10 cellular contexts compared by ENCODE assay signal in genomic region chr1:8472668-8473067, GRCh38.
DNase-seq lines count a peak whose midpoint lies in the region; ATAC-seq and TF ChIP-seq lines count a peak whose summit lies in the region.
"Had no signal": no experiment of that assay in that cellular context is flagged by ENCODE, and none has a peak within 500 bp of the region (broad histone marks: within the 10 kb centered on the region; RNA-seq: fewer than 3 reads in every experiment).

No MANE protein-coding gene starts in this region.

- H3K4me1 ChIP-seq in breast epithelium: no peaks in the 10 kb centered on the region

- H3K27me3 ChIP-seq in breast epithelium: no peaks in the 10 kb centered on the region
- H3K27me3 ChIP-seq: BLaER1 treated with 17β-estradiol and CSF1 and Interleukin-3, amounts not matched to agents 10 nM and 100 nM had no signal

- peaks cover 11% of the 10 kb centered on the region for H3K36me3 Mint-ChIP-seq in activated CD4-positive, alpha-beta memory T cell treated with anti-CD3 and anti-CD28 coated beads, Interleukin-2, amount 10 ng/mL, durations not matched to agents 7 days and 5 days (ENCODE audit: low read depth)
- peaks cover 14% of the 10 kb centered on the region for H3K36me3 Mint-ChIP-seq in nephron progenitor cell (ENCODE audit: low read depth)

- no peak overlapping the region for H3K4me3 ChIP-seq in breast epithelium
- H3K4me3 ChIP-seq: BLaER1 treated with 17β-estradiol and CSF1 and Interleukin-3, amounts not matched to agents 10 nM and 100 nM had no signal

- H3K4me3 Mint-ChIP-seq in activated CD4-positive, alpha-beta memory T cell treated with anti-CD3 and anti-CD28 coated beads, Interleukin-2, amount 10 ng/mL, durations not matched to agents 7 days and 5 days: no peak overlapping the region
- H3K4me3 Mint-ChIP-seq in nephron progenitor cell: peak overlapping the region; percentile 45

- TF ChIP-seq CTCF in GM10266 (IDR thresholded peaks at IDR 0.05; ENCODE audit: control insufficient read depth, insufficient read depth, low read depth, missing control alignments) (peak; percentile 12), nephron progenitor cell (IDR thresholded peaks at IDR 0.05) (no peak), breast epithelium (IDR thresholded peaks at IDR 0.05) (no peak)

- H3K4me1 Mint-ChIP-seq in activated CD4-positive, alpha-beta memory T cell treated with anti-CD3 and anti-CD28 coated beads, Interleukin-2, amount 10 ng/mL, durations not matched to agents 7 days and 5 days: peaks cover 42% of the 10 kb centered on the region
- H3K4me1 Mint-ChIP-seq in nephron progenitor cell: peaks cover 74% of the 10 kb centered on the region

- POLR2A ChIA-PET in activated CD4-positive, alpha-beta memory T cell treated with anti-CD3 and anti-CD28 coated beads, Interleukin-2, amount 10 ng/mL, durations not matched to agents 7 days and 5 days (lab: Charles Lee): interaction anchor here (0.9 to 1.0 kb wide), 2 partner anchors 42 to 50 kb away, joined by 3 to 4 read pairs; no protein-coding TSS in a partner anchor

- TF ChIP-seq POLR2A in breast epithelium (IDR thresholded peaks at IDR 0.05): no peak

- no peaks in the 10 kb centered on the region for H3K9me3 Mint-ChIP-seq in activated CD4-positive, alpha-beta memory T cell treated with anti-CD3 and anti-CD28 coated beads, Interleukin-2, amount 10 ng/mL, durations not matched to agents 7 days and 5 days
- H3K9me3 Mint-ChIP-seq in nephron progenitor cell: no peaks in the 10 kb centered on the region

- CTCF ChIA-PET in activated CD4-positive, alpha-beta memory T cell treated with anti-CD3 and anti-CD28 coated beads, Interleukin-2, amount 10 ng/mL, durations not matched to agents 7 days and 5 days (lab: Charles Lee): interaction anchor here (0.6 to 1.1 kb wide), 5 partner anchors 12 to 224 kb away, joined by 3 to 5 read pairs (median 3); no protein-coding TSS in a partner anchor

- peak; percentile 40 for ATAC-seq in HG02610 (IDR thresholded peaks at IDR 0.05; ENCODE audit: unreplicated experiment)
- ATAC-seq in GM21825 (IDR thresholded peaks at IDR 0.05; ENCODE audit: unreplicated experiment): no peak

- H3K9me3 ChIP-seq in breast epithelium: no peaks in the 10 kb centered on the region
- H3K9me3 ChIP-seq: BLaER1 treated with 17β-estradiol and CSF1 and Interleukin-3, amounts not matched to agents 10 nM and 100 nM had no signal

- no peak overlapping the region for H3K27ac ChIP-seq in breast epithelium
- H3K27ac ChIP-seq: BLaER1 treated with 17β-estradiol and CSF1 and Interleukin-3, amounts not matched to agents 10 nM and 100 nM had no signal

- peak overlapping the region; percentile 15 for H3K27ac Mint-ChIP-seq in activated CD4-positive, alpha-beta memory T cell treated with anti-CD3 and anti-CD28 coated beads, Interleukin-2, amount 10 ng/mL, durations not matched to agents 7 days and 5 days
- H3K27ac Mint-ChIP-seq in nephron progenitor cell: peak overlapping the region; percentile 94

- DNase-seq in GM10266 (ENCODE audit: extremely low spot score) (peak; percentile 38), nephron progenitor cell (no peak), breast epithelium (ENCODE audit: low spot score in 2 of 2) (no peak), RKO (ENCODE audit: low spot score) (no peak), NK-92 (lab: John Stamatoyannopoulos, UW; ENCODE audit: unreplicated experiment) (no peak)
- DNase-seq in activated CD4-positive, alpha-beta memory T cell treated with anti-CD3 and anti-CD28 coated beads, Interleukin-2, amount 10 ng/mL, durations not matched to agents 7 days and 5 days: peak; percentile 40
- DNase-seq: NCI-H2171 treated with DMSO at 0.1 percent for 48 hours had no signal

- no peaks in the 10 kb centered on the region for H3K36me3 ChIP-seq in breast epithelium

- intact Hi-C loops in breast epithelium (cut with DNase I; ENCODE audit: low total_unique reads): no loop called here

- H3K27me3 Mint-ChIP-seq in activated CD4-positive, alpha-beta memory T cell treated with anti-CD3 and anti-CD28 coated beads, Interleukin-2, amount 10 ng/mL, durations not matched to agents 7 days and 5 days: no peaks in the 10 kb centered on the region
- no peaks in the 10 kb centered on the region for H3K27me3 Mint-ChIP-seq in nephron progenitor cell (ENCODE audit: low read depth, poor library complexity)

Comparison
In these comparisons a context has a peak if more than half of its experiments do, and no peak if none do; other contexts are left out.
1. DNase-seq: peak in GM10266 (single experiment) and activated CD4-positive, alpha-beta memory T cell treated with anti-CD3 and anti-CD28 coated beads, Interleukin-2, amount 10 ng/mL, durations not matched to agents 7 days and 5 days (single experiment); none in nephron progenitor cell (single experiment), breast epithelium (0 of 2), RKO (single experiment) and NK-92 (single experiment).